ENCODE assay signal across 12 cellular contexts in genomic region chr5:158751961-158752655, GRCh38.
DNase-seq lines count a peak whose midpoint lies in the region; ATAC-seq, FAIRE-seq and TF ChIP-seq lines count a peak whose summit lies in the region.
"Had no signal": no experiment of that assay in that cellular context is flagged by ENCODE, and none has a peak within 500 bp of the region (broad histone marks: within the 10 kb centered on the region; RNA-seq: fewer than 3 reads in every experiment).

No MANE protein-coding gene starts in this region.

- peaks cover 13% of the 10 kb centered on the region for H3K36me3 ChIP-seq in adipocyte (ENCODE audit: control insufficient read depth, insufficient read depth, low read length, severe bottlenecking)
- no peaks in the 10 kb centered on the region for H3K36me3 ChIP-seq in Peyer's patch
- H3K36me3 ChIP-seq: MG63 had no signal

- ATAC-seq in HG03064 (IDR thresholded peaks at IDR 0.05; ENCODE audit: low read depth, unreplicated experiment) (peak; percentile 79), left cardiac atrium (no peak)
- ATAC-seq: activated CD8-positive, alpha-beta T cell treated with anti-CD3 and anti-CD28 coated beads for 36 hours had no signal

- in situ Hi-C loops in GM13976 (cut with MboI; ENCODE audit: low sequenced_read_pairs, unreplicated experiment) = no loop called here

- no peaks in the 10 kb centered on the region for H3K9me3 ChIP-seq in adipocyte (ENCODE audit: control insufficient read depth, low read length)
- H3K9me3 ChIP-seq in Peyer's patch = no peaks in the 10 kb centered on the region
- H3K9me3 ChIP-seq: MG63 had no signal

- intact Hi-C loops in left cardiac atrium (cut with DNase I) = no loop called here

- H3K27ac ChIP-seq in Peyer's patch = peak overlapping the region in 1 of 4 donors; percentile 57

- H3K4me1 ChIP-seq in adipocyte (ENCODE audit: control insufficient read depth, insufficient read depth, low read length) = peaks cover 59% of the 10 kb centered on the region
- H3K4me1 ChIP-seq in Peyer's patch = no peaks in the 10 kb centered on the region

- H3K4me3 ChIP-seq in adipocyte (ENCODE audit: low read length) (peak overlapping the region; percentile 59), Peyer's patch (no peak overlapping the region)

- TF ChIP-seq POLR2A in Peyer's patch (IDR thresholded peaks at IDR 0.05) = no peak

- no peak for FAIRE-seq in HTR-8/SVneo (lab: Jason Lieb, UNC)
- FAIRE-seq: H1, small intestine had no signal

- H3K27me3 ChIP-seq in adipocyte (replicated peaks; ENCODE audit: control insufficient read depth, insufficient read depth, low read length) (no peaks in the 10 kb centered on the region), Peyer's patch (no peaks in the 10 kb centered on the region)
- H3K27me3 ChIP-seq: MG63 had no signal

- peak overlapping the region; percentile 81 for H3K9ac ChIP-seq in adipocyte (ENCODE audit: low read length)

- no peak for TF ChIP-seq CTCF in GM13976 (IDR thresholded peaks at IDR 0.05; ENCODE audit: borderline replicate concordance, control extremely low read depth, extremely low read depth, insufficient read depth, missing control alignments)
- no peak for TF ChIP-seq CTCF in GM20000 (IDR thresholded peaks at IDR 0.05; ENCODE audit: extremely low read depth, missing control alignments)
- no peak for TF ChIP-seq CTCF in Peyer's patch (IDR thresholded peaks at IDR 0.05)

- DNase-seq in GM13976 (ENCODE audit: low spot score) (peak; percentile 21), GM20000 (ENCODE audit: low spot score) (peak; percentile 39), adipocyte (ENCODE audit: low read depth) (no peak), Peyer's patch (no peak), HTR-8/SVneo (ENCODE audit: insufficient read length, low spot score) (no peak), HPDE6-E6E7 (ENCODE audit: extremely low spot score) (no peak), left cardiac atrium (no peak)
- DNase-seq: activated CD8-positive, alpha-beta T cell treated with anti-CD3 and anti-CD28 coated beads for 36 hours; MG63; small intestine had no signal

Comparison
In these comparisons a context has a peak if more than half of its experiments do, and no peak if none do; other contexts are left out.
1. DNase-seq: peak in GM13976 (single experiment) and GM20000 (single experiment); none in adipocyte (single experiment), Peyer's patch (0 of 3), HTR-8/SVneo (single experiment), HPDE6-E6E7 (single experiment) and left cardiac atrium (single experiment).